ENCODE assay signal across 1 cellular context in the genomic region with DNA sequence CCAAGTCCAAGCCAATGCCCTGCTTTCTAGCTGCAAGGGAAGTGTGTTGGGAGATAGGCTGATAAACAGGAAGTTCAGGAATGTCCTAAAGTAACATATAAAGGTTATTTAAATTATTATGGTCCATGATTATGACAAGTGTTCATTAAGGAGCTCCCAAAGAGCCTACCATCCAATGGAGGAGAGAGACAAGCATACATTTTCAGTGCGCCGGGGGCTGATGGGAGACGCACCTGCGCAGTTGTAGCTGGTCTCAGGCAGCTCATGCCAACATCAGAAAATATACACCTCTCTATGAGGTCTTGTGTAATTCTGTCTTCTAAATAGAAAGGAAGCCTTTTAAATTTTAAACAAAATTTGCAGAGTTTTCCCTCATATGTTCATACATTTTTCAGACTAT.
TF ChIP-seq lines count a peak whose summit lies in the region.

No MANE protein-coding gene starts in this region.

TF ChIP-seq in GM23338, 12 proteins besides CTCF, POLR2A, EP300 and RAD21 (continued from another document):
- no peak for TF ChIP-seq POLR2AphosphoS5 (IDR thresholded peaks at IDR 0.05; ENCODE audit: low read depth)
- no peak for TF ChIP-seq JUNB (IDR thresholded peaks at IDR 0.05; ENCODE audit: unreplicated experiment)
